In genomic region chr7:30196408-30196807, GRCh38 we compare ENCODE assay signal across 26 cellular contexts.
"Had no signal": no experiment of that assay in that cellular context is flagged by ENCODE, and none has a peak within 500 bp of the region (broad histone marks: within the 10 kb centered on the region; RNA-seq: fewer than 3 reads in every experiment).

No MANE protein-coding gene starts in this region.

- H3K36me3 Mint-ChIP-seq: natural killer cell had no signal

- H3K27ac ChIP-seq: esophagus muscularis mucosa, hepatocyte, left ventricle myocardium inferior, sigmoid colon, stomach, suprapubic skin, tibial nerve, VCaP had no signal

- H3K4me3 Mint-ChIP-seq: activated CD4-positive, alpha-beta T cell treated with anti-CD3 and anti-CD28 coated beads, Interleukin-2, amount 10 ng/mL, durations not matched to agents 7 days and 5 days; activated CD8-positive, alpha-beta memory T cell treated with anti-CD3 and anti-CD28 coated beads, Interleukin-2, amount 10 ng/mL, durations not matched to agents 7 days and 5 days; activated CD8-positive, alpha-beta T cell treated with anti-CD3 and anti-CD28 coated beads for 36 hours; brain; natural killer cell; stimulated activated memory B cell treated with anti-CD40 and anti-IgM and Interleukin-4, amounts not matched to agents 10 μg/mL and 1 μg/mL and 100 μg/mL, for 72 hours had no signal

- H3K27me3 ChIP-seq: esophagus muscularis mucosa, hepatocyte, sigmoid colon, stomach, suprapubic skin, tibial nerve had no signal

- H3K4me1 Mint-ChIP-seq: activated CD4-positive, alpha-beta T cell treated with anti-CD3 and anti-CD28 coated beads, Interleukin-2, amount 10 ng/mL, durations not matched to agents 7 days and 5 days; activated CD8-positive, alpha-beta memory T cell treated with anti-CD3 and anti-CD28 coated beads, Interleukin-2, amount 10 ng/mL, durations not matched to agents 7 days and 5 days; natural killer cell had no signal

- H3K27ac Mint-ChIP-seq: activated CD4-positive, alpha-beta T cell treated with anti-CD3 and anti-CD28 coated beads, Interleukin-2, amount 10 ng/mL, durations not matched to agents 7 days and 5 days; activated CD8-positive, alpha-beta memory T cell treated with anti-CD3 and anti-CD28 coated beads, Interleukin-2, amount 10 ng/mL, durations not matched to agents 7 days and 5 days; activated CD8-positive, alpha-beta T cell treated with anti-CD3 and anti-CD28 coated beads for 36 hours; activated naive CD4-positive, alpha-beta T cell treated with anti-CD3 and anti-CD28 coated beads, Interleukin-2, amount 50 U/mL, for 72 hours; natural killer cell; progenitor cell of endocrine pancreas; stimulated activated memory B cell treated with anti-CD40 and anti-IgM and Interleukin-4, amounts not matched to agents 10 μg/mL and 1 μg/mL and 100 μg/mL, for 72 hours had no signal

- H3K4me2 ChIP-seq: hepatocyte, smooth muscle cell had no signal

- H3K9me3 ChIP-seq: esophagus muscularis mucosa, suprapubic skin had no signal

- H3K36me3 ChIP-seq: esophagus muscularis mucosa, sigmoid colon had no signal

- H2AFZ ChIP-seq: hepatocyte had no signal

- H3K79me2 ChIP-seq: hepatocyte had no signal

- H3K27me3 Mint-ChIP-seq: activated CD4-positive, alpha-beta T cell treated with anti-CD3 and anti-CD28 coated beads, Interleukin-2, amount 10 ng/mL, durations not matched to agents 7 days and 5 days; activated CD8-positive, alpha-beta memory T cell treated with anti-CD3 and anti-CD28 coated beads, Interleukin-2, amount 10 ng/mL, durations not matched to agents 7 days and 5 days; activated CD8-positive, alpha-beta T cell treated with anti-CD3 and anti-CD28 coated beads for 36 hours; progenitor cell of endocrine pancreas; stimulated activated memory B cell treated with anti-CD40 and anti-IgM and Interleukin-4, amounts not matched to agents 10 μg/mL and 1 μg/mL and 100 μg/mL, for 72 hours had no signal

- H3K4me3 ChIP-seq: esophagus muscularis mucosa, hepatocyte, left ventricle myocardium inferior, sigmoid colon, smooth muscle cell, stomach, suprapubic skin, tibial nerve had no signal

- ATAC-seq: activated CD4-positive, CD25-positive, alpha-beta regulatory T cell treated with anti-CD3 and anti-CD28 coated beads, Interleukin-2, amount 50 U/mL, for 24 hours; activated CD8-positive, alpha-beta memory T cell treated with anti-CD3 and anti-CD28 coated beads, Interleukin-2, amount 10 ng/mL, durations not matched to agents 7 days and 5 days; activated CD8-positive, alpha-beta T cell treated with anti-CD3 and anti-CD28 coated beads for 36 hours; activated naive CD4-positive, alpha-beta T cell treated with anti-CD3 and anti-CD28 coated beads, Interleukin-2, amount 50 U/mL, for 72 hours; natural killer cell; stimulated activated memory B cell treated with anti-CD40 and anti-IgM and Interleukin-4, amounts not matched to agents 10 μg/mL and 1 μg/mL and 100 μg/mL, for 72 hours had no signal

- DNase-seq: activated CD4-positive, alpha-beta T cell treated with anti-CD3 and anti-CD28 coated beads, Interleukin-2, amount 10 ng/mL, durations not matched to agents 7 days and 5 days; activated CD8-positive, alpha-beta memory T cell treated with anti-CD3 and anti-CD28 coated beads, Interleukin-2, amount 10 ng/mL, durations not matched to agents 7 days and 5 days; activated CD8-positive, alpha-beta T cell treated with anti-CD3 and anti-CD28 coated beads for 36 hours; aorta; central memory CD4-positive, alpha-beta T cell; dermis blood vessel endothelial cell; effector CD8-positive, alpha-beta T cell; glutamatergic neuron; left ventricle myocardium inferior; midbrain; natural killer cell; retina; sigmoid colon; stimulated activated CD4-positive, alpha-beta T cell treated with anti-CD3 and anti-CD28 coated beads, Interleukin-15, amount 100 ng/mL, for 24 hours; stomach had no signal

- H3K4me1 ChIP-seq: sigmoid colon, stomach had no signal
